ENCODE assay signal across 33 cellular contexts in genomic region chr4:37268311-37268710, GRCh38. TPM values are rescaled to one million over a fixed set of nuclear protein-coding genes. Genes with fewer than 3 reads are reported as not detected.
"Had no signal": no experiment of that assay in that cellular context is flagged by ENCODE, and none has a peak within 500 bp of the region (broad histone marks: within the 10 kb centered on the region; RNA-seq: fewer than 3 reads in every experiment).

No MANE protein-coding gene starts in this region.

- H3K36me3 ChIP-seq: adrenal gland, lower lobe of right lung, neural progenitor cell, spleen, suprapubic skin, tibial artery, upper lobe of right lung had no signal

- H3K4me2 ChIP-seq: neural progenitor cell had no signal

- H3K9me3 ChIP-seq: adrenal gland, lower lobe of right lung, spleen, tibial artery, upper lobe of right lung had no signal

- H2AFZ ChIP-seq: neural progenitor cell had no signal

- ATAC-seq: esophagus mucosa, left lobe of liver, lower lobe of right lung, natural killer cell, right cardiac atrium, upper lobe of right lung had no signal

- H3K4me1 ChIP-seq: adrenal gland, lower lobe of right lung, neural progenitor cell, spleen, suprapubic skin, tibial artery, upper lobe of right lung had no signal

- H3K27ac ChIP-seq: adrenal gland, lower lobe of right lung, neural progenitor cell, spleen, suprapubic skin, tibial artery, upper lobe of right lung, VCaP had no signal

- H3K27me3 ChIP-seq: adrenal gland, neural progenitor cell, spleen, suprapubic skin, tibial artery, upper lobe of right lung had no signal

- H3K4me3 ChIP-seq: adrenal gland, lower lobe of right lung, neural progenitor cell, spleen, suprapubic skin, tibial artery, upper lobe of right lung had no signal

- H3K9ac ChIP-seq: neural progenitor cell had no signal

- DNase-seq: activated CD4-positive, alpha-beta memory T cell treated with anti-CD3 and anti-CD28 coated beads for 36 hours; activated CD4-positive, alpha-beta T cell treated with anti-CD3 and anti-CD28 coated beads for 48 hours; activated CD8-positive, alpha-beta memory T cell treated with anti-CD3 and anti-CD28 coated beads, Interleukin-2, amount 50 U/mL, for 4 hours; activated effector memory CD4-positive, alpha-beta T cell treated with anti-CD3 and anti-CD28 coated beads, Interleukin-2, amount 50 U/mL, for 16 hours; activated naive CD4-positive, alpha-beta T cell treated with anti-CD3 and anti-CD28 coated beads for 36 hours; activated naive CD8-positive, alpha-beta T cell treated with anti-CD3 and anti-CD28 coated beads for 36 hours; activated T-cell treated with anti-CD3 and anti-CD28 coated beads, Interleukin-2, amount 50 U/mL, for 1 hour; adrenal gland; aorta; caudate nucleus; cortex of kidney; foreskin fibroblast; head of caudate nucleus; hypothalamus; immature natural killer cell; lower lobe of right lung; mesenchymal stem cell; natural killer cell; occipital lobe; right cardiac atrium; spleen; stimulated activated naive CD4-positive, alpha-beta T cell; tibial artery; upper lobe of right lung had no signal

RNA-seq across cellular contexts. Expression of gene NWD2, which starts 23.8 kb away (rescaled TPM):
- total RNA-seq: activated CD4-positive, alpha-beta memory T cell treated with anti-CD3 and anti-CD28 coated beads for 36 hours; activated CD8-positive, alpha-beta memory T cell treated with anti-CD3 and anti-CD28 coated beads for 36 hours; activated naive CD4-positive, alpha-beta T cell treated with anti-CD3 and anti-CD28 coated beads for 36 hours; activated naive CD8-positive, alpha-beta T cell treated with anti-CD3 and anti-CD28 coated beads for 36 hours; activated T-helper 1 cell treated with anti-CD3 and anti-CD28 coated beads, Interleukin-12 subunit alpha, Interleukin-12 subunit beta, Interleukin-2, Interleukin-4 antibody, amounts not matched to agents 30 ng/mL and 10 ng/mL and 1 ng/mL, durations not matched to agents 14 hours and 24 hours and 36 hours; aorta; chondrocyte; endothelial cell of umbilical vein; left lobe of liver; lower lobe of right lung; natural killer cell; upper lobe of right lung had no signal
- polyA plus RNA-seq: endothelial cell of umbilical vein, immature natural killer cell, spleen had no signal
